In the genomic region with DNA sequence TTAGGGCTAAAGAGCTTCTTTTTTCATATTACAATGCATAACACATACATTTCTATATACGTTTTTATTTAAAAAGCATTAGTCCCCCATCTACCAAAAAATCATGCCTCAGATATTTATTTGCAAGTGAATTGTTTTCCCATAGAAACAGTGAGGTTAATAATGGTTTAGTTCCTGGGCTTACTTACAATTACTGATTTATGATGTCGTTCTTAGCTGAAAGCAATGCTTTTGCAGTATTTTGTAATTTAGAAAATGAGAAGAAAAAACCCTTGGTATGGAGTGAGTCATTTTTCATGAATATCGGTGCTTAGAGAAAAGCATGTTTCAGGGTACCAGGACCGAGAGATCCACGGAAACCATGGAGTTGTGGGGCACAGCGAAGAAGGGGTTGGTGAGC, we compare ENCODE assay signal across 19 cellular contexts. TPM values are rescaled to one million over a fixed set of nuclear protein-coding genes. Genes with fewer than 3 reads are reported as not detected.
A peak's percentile ranks its signal among the peaks of the same experiment; 100 is the strongest.
DNase-seq lines count a peak whose midpoint lies in the region; FAIRE-seq and TF ChIP-seq lines count a peak whose summit lies in the region.
"Had no signal": no experiment of that assay in that cellular context is flagged by ENCODE, and none has a peak within 500 bp of the region (broad histone marks: within the 10 kb centered on the region; RNA-seq: fewer than 3 reads in every experiment).

No MANE protein-coding gene starts in this region.

- H3K4me1 ChIP-seq in astrocyte (ENCODE audit: insufficient read depth, low read length) = peaks cover 24% of the 10 kb centered on the region

- no peak overlapping the region for H2AFZ ChIP-seq in astrocyte (ENCODE audit: low read depth, low read length)

- H3K9me3 ChIP-seq in astrocyte (ENCODE audit: insufficient read depth, low read depth, low read length) = no peaks in the 10 kb centered on the region
- H3K9me3 ChIP-seq: BLaER1 had no signal

- H3K9ac ChIP-seq in astrocyte (ENCODE audit: low read length) = no peak overlapping the region
- H3K9ac ChIP-seq: BLaER1 had no signal

- no peaks in the 10 kb centered on the region for H3K79me2 ChIP-seq in astrocyte (ENCODE audit: insufficient read depth, low read length)

- no peak overlapping the region for H3K4me3 ChIP-seq in astrocyte (ENCODE audit: insufficient read depth, low read depth, low read length)
- H3K4me3 ChIP-seq: BLaER1, GM12878, K562 had no signal

- H3K9me3 Mint-ChIP-seq in HFFc6 (no peaks in the 10 kb centered on the region), astrocyte (ENCODE audit: unreplicated experiment) (peaks cover 1% of the 10 kb centered on the region)
- H3K9me3 Mint-ChIP-seq: H9 had no signal

- no peak for FAIRE-seq in astrocyte (lab: Jason Lieb, UNC)
- FAIRE-seq: A204.1, GM12878, H1, K562 had no signal

- H3K27me3 ChIP-seq in astrocyte (ENCODE audit: insufficient read depth, low read length) = no peaks in the 10 kb centered on the region
- H3K27me3 ChIP-seq: BLaER1 had no signal

- H3K36me3 ChIP-seq in astrocyte (ENCODE audit: insufficient read depth, low read length) = no peaks in the 10 kb centered on the region
- H3K36me3 ChIP-seq: BLaER1 had no signal

- H4K20me1 ChIP-seq in astrocyte (ENCODE audit: insufficient read depth, low read length) = no peaks in the 10 kb centered on the region
- H4K20me1 ChIP-seq: BLaER1 had no signal

- peaks cover 72% of the 10 kb centered on the region for H3K4me1 Mint-ChIP-seq in HFFc6 (ENCODE audit: low read depth)
- H3K4me1 Mint-ChIP-seq in astrocyte (ENCODE audit: low read depth, unreplicated experiment) = peaks cover 19% of the 10 kb centered on the region
- H3K4me1 Mint-ChIP-seq: CD4-positive, alpha-beta memory T cell; H9 had no signal

- H3K27me3 Mint-ChIP-seq in HFFc6 (ENCODE audit: insufficient read depth) = peaks cover 2% of the 10 kb centered on the region; the same call in 1 of the 2 replicates
- H3K27me3 Mint-ChIP-seq in astrocyte (ENCODE audit: low read depth, unreplicated experiment) = no peaks in the 10 kb centered on the region

- TF ChIP-seq CTCF in HFFc6 (IDR thresholded peaks at IDR 0.05) (no peak), astrocyte (IDR thresholded peaks at IDR 0.05; ENCODE audit: insufficient read depth, low read depth, low read length) (no peak)

- H3K36me3 Mint-ChIP-seq in HFFc6 (ENCODE audit: low read depth) (no peaks in the 10 kb centered on the region; the same call in 1 of the 2 replicates), astrocyte (ENCODE audit: low read depth, unreplicated experiment) (no peaks in the 10 kb centered on the region)
- H3K36me3 Mint-ChIP-seq: CD14-positive monocyte; CD4-positive, alpha-beta memory T cell had no signal

- no peak overlapping the region for H3K27ac ChIP-seq in astrocyte (ENCODE audit: low read depth, low read length)
- H3K27ac ChIP-seq: BLaER1, HL-60 had no signal

- DNase-seq in EH (ENCODE audit: low read depth) = peak; percentile 49
- DNase-seq in HFFc6 = peak; percentile 55
- peak; percentile 39 for DNase-seq in astrocyte (ENCODE audit: low read depth)
- no peak for DNase-seq in UCSD-AML1 (lab: John Stamatoyannopoulos, UW; ENCODE audit: unreplicated experiment)
- DNase-seq in NCI-H1105 (lab: John Stamatoyannopoulos, UW) = no peak
- no peak for DNase-seq in NCI-H146 (lab: John Stamatoyannopoulos, UW)
- DNase-seq: ACHN; CD4-positive, alpha-beta memory T cell; DMS153; DMS79; H9 had no signal

- peak overlapping the region; percentile 82 for H3K27ac Mint-ChIP-seq in HFFc6
- no peak overlapping the region for H3K27ac Mint-ChIP-seq in astrocyte (ENCODE audit: unreplicated experiment)
- H3K27ac Mint-ChIP-seq: CD14-positive monocyte had no signal

- H3K4me3 Mint-ChIP-seq in HFFc6 = no peak overlapping the region
- H3K4me3 Mint-ChIP-seq in astrocyte (ENCODE audit: unreplicated experiment) = no peak overlapping the region
- H3K4me3 Mint-ChIP-seq: CD14-positive monocyte; CD4-positive, alpha-beta memory T cell; H9 had no signal

- H3K4me2 ChIP-seq in astrocyte (ENCODE audit: low read length) = no peak overlapping the region
- H3K4me2 ChIP-seq: BLaER1 had no signal

RNA-seq across cellular contexts. Expression of a gene that starts 12.1 kb away (rescaled TPM):
- 10 to 100 TPM; 21.7 to 59.8 (median 49.4) TPM for total RNA-seq in HFFc6 (2021; fragmentation: NEBNext Ultra II Directional; extraction: Animal tissue kit (Norgen Biotek cat#: 25700))
- 6.6 and 9.3 TPM in 2 replicates for total RNA-seq in astrocyte
- total RNA-seq: CD4-positive, alpha-beta memory T cell; G401; H1; H9; K562 had no signal

RNA-seq across cellular contexts. Expression of a gene that starts 13.5 kb away (rescaled TPM):
- total RNA-seq in HFFc6 (2021; fragmentation: NEBNext Ultra II Directional; extraction: Animal tissue kit (Norgen Biotek cat#: 25700)) = 10 to 100 TPM; 44.8 to 54.0 (median 46.4) TPM
- total RNA-seq in astrocyte = 48.9 and 54.0 TPM in 2 replicates

Comparison
In these comparisons a context has a peak if more than half of its experiments do, and no peak if none do; other contexts are left out.
1. DNase-seq: peak in EH (single experiment), HFFc6 (single experiment) and astrocyte (single experiment); none in UCSD-AML1 (single experiment), NCI-H1105 (single experiment) and NCI-H146 (single experiment).